Comparison of ENCODE assay signal across 8 cellular contexts in the genomic region with DNA sequence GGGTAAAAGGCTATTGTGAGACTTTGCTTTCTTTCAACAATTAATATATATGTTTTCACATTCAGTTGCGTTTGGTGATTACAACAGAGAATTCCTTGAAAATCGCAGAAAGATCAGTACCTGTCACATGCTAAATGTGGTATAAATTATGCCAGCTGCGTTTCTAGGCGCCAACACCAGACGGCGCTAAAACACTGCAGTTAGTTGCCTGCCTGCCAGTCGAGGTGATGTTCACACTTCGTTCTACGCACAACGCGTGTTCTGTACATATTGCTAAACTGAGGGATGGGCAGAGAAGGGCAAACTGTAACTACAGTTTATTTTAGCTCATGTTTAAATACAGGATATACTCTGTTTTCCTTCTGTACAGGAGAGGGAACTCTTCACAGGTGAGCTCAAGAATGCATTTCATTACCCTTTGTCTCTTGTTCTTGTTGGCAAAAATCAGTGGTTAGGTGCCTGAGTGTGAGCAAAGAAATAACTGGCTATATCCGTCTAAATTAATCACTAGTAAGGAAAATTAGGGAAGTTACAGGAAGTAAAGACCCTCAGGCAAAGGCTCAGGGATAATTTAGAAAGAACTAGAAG.
DNase-seq lines count a peak whose midpoint lies in the region; ATAC-seq and FAIRE-seq lines count a peak whose summit lies in the region.

No MANE protein-coding gene starts in this region.

- peak; percentile 31 for FAIRE-seq in endometrium (lab: Jason Lieb, UNC)

- DNase-seq in activated T-cell treated with anti-CD3 and anti-CD28 coated beads for 24 hours (ENCODE audit: low read depth), result peak; percentile 1
- DNase-seq in activated T-cell treated with anti-CD3 and anti-CD28 coated beads for 4 hours, result no peak
- peak; percentile 31 to 33 for DNase-seq in SHP77 (lab: John Stamatoyannopoulos, UW)
- peak; percentile 64 for DNase-seq in midbrain (lab: John Stamatoyannopoulos, UW)

- peak; percentile 55 for ATAC-seq in HG03521 (IDR thresholded peaks at IDR 0.05; ENCODE audit: unreplicated experiment)
- no peak for ATAC-seq in HG03108 (IDR thresholded peaks at IDR 0.05; ENCODE audit: unreplicated experiment)
- ATAC-seq in GM21390 (IDR thresholded peaks at IDR 0.05; ENCODE audit: unreplicated experiment), result no peak
